ENCODE assay signal across 16 cellular contexts in the genomic region with DNA sequence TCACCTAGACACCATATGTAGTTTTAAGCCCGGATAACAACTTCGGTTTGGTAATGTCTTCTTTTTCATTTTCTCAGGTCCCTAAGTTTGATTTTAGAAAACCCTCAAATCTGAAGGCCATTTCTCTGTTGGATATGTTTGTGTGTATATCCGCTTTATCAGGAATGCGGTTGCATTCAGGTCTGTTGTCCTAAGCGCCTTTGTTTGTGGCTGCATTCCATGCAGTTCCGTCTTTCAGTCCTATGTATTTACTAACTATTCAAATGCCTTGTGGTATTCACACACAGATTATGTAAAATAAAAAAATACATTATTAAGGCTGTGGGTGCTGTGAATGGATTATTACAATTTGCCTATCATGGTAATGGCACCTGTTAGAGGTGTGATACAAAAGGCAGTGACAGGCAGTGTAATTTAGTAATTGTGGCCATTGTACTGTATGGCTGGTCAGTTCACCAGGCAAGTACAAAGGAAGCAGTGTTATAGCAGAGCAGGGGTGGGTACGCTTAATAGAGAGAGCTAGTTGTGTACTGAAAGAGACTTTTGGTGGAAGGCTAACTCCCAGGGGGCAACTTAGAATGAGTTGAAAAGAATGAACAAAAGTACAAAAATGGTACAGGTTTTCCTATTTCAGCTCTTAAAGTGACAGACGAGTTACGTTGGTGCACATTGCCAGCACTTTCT.
DNase-seq lines count a peak whose midpoint lies in the region; ATAC-seq, FAIRE-seq and TF ChIP-seq lines count a peak whose summit lies in the region.
"Had no signal": no experiment of that assay in that cellular context is flagged by ENCODE, and none has a peak within 500 bp of the region (broad histone marks: within the 10 kb centered on the region; RNA-seq: fewer than 3 reads in every experiment).

No MANE protein-coding gene starts in this region.

- H3K4me1 ChIP-seq in HepG2 (ENCODE audit: insufficient read depth, low read length) (peaks cover 13% of the 10 kb centered on the region), right lobe of liver (no peaks in the 10 kb centered on the region)

- DNase-seq in HepG2 (ENCODE audit: low spot score), result no peak
- DNase-seq in right lobe of liver, result no peak
- DNase-seq in NCI-H748 treated with DMSO at 0.1 percent for 48 hours (lab: John Stamatoyannopoulos, UW), result peak; percentile 2
- DNase-seq in foreskin melanocyte, result peak; percentile 67
- no peak for DNase-seq in stimulated activated naive CD4-positive, alpha-beta T cell treated with Interleukin-2 at 50 U/mL for 16 hours (lab: John Stamatoyannopoulos, UW)
- no peak for DNase-seq in activated T-cell treated with anti-CD3 and anti-CD28 coated beads, Interleukin-2, amount 50 U/mL, for 1 hour
- DNase-seq in A172 (ENCODE audit: low spot score), result no peak
- DNase-seq: GF-D8, KBM-7, NCI-H1436, NCI-H2107, NCI-H2227 treated with DMSO at 0.1 percent for 48 hours, NCI-H774 had no signal

- TF ChIP-seq EP300 in HepG2 (IDR thresholded peaks at IDR 0.05; ENCODE audit: low read depth in 2 of 2, low read length in 2 of 2), result no peak
- no peak for TF ChIP-seq EP300 in HepG2 (CRISPR knock-in tag; IDR thresholded peaks at IDR 0.05; ENCODE audit: borderline replicate concordance)

- H3K9ac ChIP-seq in HepG2 (ENCODE audit: insufficient read depth, low read depth, low read length), result no peak overlapping the region

- H3K9me3 ChIP-seq in HepG2 (ENCODE audit: low read length), result no peaks in the 10 kb centered on the region
- no peaks in the 10 kb centered on the region for H3K9me3 ChIP-seq in right lobe of liver

- 91% methylated on average over 9 of the region's 9 CpGs for WGBS in HepG2 (ENCODE audit: low lambda C conversion rate)
- 100% methylated on average over 8 of the region's 9 CpGs for WGBS in right lobe of liver (ENCODE audit: insufficient coverage, low coverage, low lambda C conversion rate, missing lambda C conversion rate)

- no peaks in the 10 kb centered on the region for H4K20me1 ChIP-seq in HepG2 (ENCODE audit: insufficient read depth, low read length)

- TF ChIP-seq POLR2A in HepG2 (IDR thresholded peaks at IDR 0.05; ENCODE audit: insufficient read depth in 1 of 2, low read depth in 2 of 2, low read length in 2 of 2), result no peak
- TF ChIP-seq POLR2A in right lobe of liver (IDR thresholded peaks at IDR 0.05), result no peak

- no peak overlapping the region for H2AFZ ChIP-seq in HepG2 (ENCODE audit: low read length)

- no peak overlapping the region for H3K27ac ChIP-seq in HepG2 (ENCODE audit: extremely low read length, insufficient read depth, low read length)
- no peak overlapping the region for H3K27ac ChIP-seq in right lobe of liver

- in situ Hi-C loops in HepG2 (cut with HindIII; ENCODE audit: extremely low pct_ligation_motif_present, low pct_unique_long_range_greater_than_20kb), result no loop called here

- POLR2A ChIA-PET in HepG2 (lab: Yijun Ruan, JAX), result interaction anchor here (0.8 kb wide), 1 partner anchor 145 kb away, joined by 5 read pairs; no protein-coding TSS in a partner anchor

- ATAC-seq in HepG2, result no peak
- ATAC-seq in right lobe of liver, result no peak
- no peak for ATAC-seq in HG02763 (IDR thresholded peaks at IDR 0.05; ENCODE audit: unreplicated experiment)
- ATAC-seq: PC-3 had no signal

- TF ChIP-seq CTCF in HepG2 (CRISPR knock-in tag; IDR thresholded peaks at IDR 0.05) (no peak), right lobe of liver (IDR thresholded peaks at IDR 0.05) (no peak)

- BruUV-seq in HepG2 (replicated peaks; lab: Mats Ljungman, UMichigan), result no TSS peak

- H3K4me2 ChIP-seq in HepG2 (ENCODE audit: low read depth, low read length), result no peak overlapping the region

- H3K27me3 ChIP-seq in HepG2 (ENCODE audit: control insufficient read depth in 1 of 2, insufficient read depth in 2 of 2, low read length in 2 of 2) (no peaks in the 10 kb centered on the region), right lobe of liver (no peaks in the 10 kb centered on the region)

- H3K36me3 ChIP-seq in HepG2 (replicated peaks in 1 of 2; ENCODE audit: control insufficient read depth in 1 of 2, insufficient read depth in 2 of 2, low read length in 2 of 2) (0 out of 5 replicates have a peak, but pooled peaks cover 0 to 5% of the 10 kb centered on the region in 2 experiments), right lobe of liver (no peaks in the 10 kb centered on the region)

- FAIRE-seq in HepG2 (lab: Jason Lieb, UNC), result no peak
- FAIRE-seq: GM12891 had no signal

- no peaks in the 10 kb centered on the region for H3K79me2 ChIP-seq in HepG2 (ENCODE audit: insufficient read depth, low read length)

- CTCF ChIA-PET in HepG2 (lab: Yijun Ruan, JAX; ENCODE audit: low intra/inter-chr PET ratio, low total read pairs), result no interaction called here

- H3K4me3 ChIP-seq in HepG2 (replicated peaks in 1 of 3; ENCODE audit: insufficient read depth in 1 of 3, low read depth in 2 of 3, low read length in 3 of 3) (no peak overlapping the region), right lobe of liver (no peak overlapping the region)

- no peak for TF ChIP-seq RAD21 in HepG2 (CRISPR knock-in tag; IDR thresholded peaks at IDR 0.05)

- intact Hi-C loops in HepG2 (cut with micrococcal nuclease; ENCODE audit: unreplicated experiment) (no loop called here), right lobe of liver (cut with DNase I) (no loop called here)

TF ChIP-seq in HepG2, 621 proteins besides CTCF, POLR2A, EP300 and RAD21:
- TF ChIP-seq ZBTB8A (CRISPR knock-in tag; IDR thresholded peaks at IDR 0.05; ENCODE audit: borderline replicate concordance, low read depth) (no peak), TRIM22 (IDR thresholded peaks at IDR 0.05) (no peak), ARNT2 (CRISPR knock-in tag; IDR thresholded peaks at IDR 0.05; ENCODE audit: low read depth) (no peak), ZSCAN25 (CRISPR knock-in tag; IDR thresholded peaks at IDR 0.05) (0 out of 2 replicates have a peak, but pooled peaks have one; percentile 39), ZNF121 (CRISPR knock-in tag; IDR thresholded peaks at IDR 0.05) (no peak)
TF ChIP-seq in HepG2: peak in this region for 1.

Comparison
In these comparisons a context has a peak if more than half of its experiments do, and no peak if none do; other contexts are left out.
1. DNase-seq: peak in NCI-H748 treated with DMSO at 0.1 percent for 48 hours (single experiment) and foreskin melanocyte (single experiment); none in HepG2 (single experiment), right lobe of liver (0 of 3), stimulated activated naive CD4-positive, alpha-beta T cell treated with Interleukin-2 at 50 U/mL for 16 hours (single experiment), activated T-cell treated with anti-CD3 and anti-CD28 coated beads, Interleukin-2, amount 50 U/mL, for 1 hour (single experiment) and A172 (single experiment).